In the genomic region with DNA sequence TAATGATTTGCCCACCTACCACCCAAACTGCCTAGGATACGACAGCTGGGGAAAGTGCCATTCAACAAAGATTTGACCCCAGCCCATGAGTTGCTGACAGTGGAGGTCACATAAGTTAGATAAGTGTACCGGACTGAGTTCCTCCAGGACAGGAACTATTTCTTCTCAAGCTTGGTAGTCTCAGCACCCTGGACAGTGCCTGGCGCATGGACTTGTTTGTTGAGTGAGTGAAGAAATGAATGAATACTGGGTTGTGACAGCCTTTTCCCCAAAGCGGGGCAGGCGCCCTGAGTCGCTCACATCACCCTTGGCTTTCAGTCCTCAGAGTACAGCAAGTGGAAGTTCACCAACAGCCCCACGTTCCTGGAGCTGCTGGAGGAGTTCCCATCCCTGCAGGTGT, we compare ENCODE assay signal across 8 cellular contexts.
DNase-seq lines count a peak whose midpoint lies in the region; TF ChIP-seq lines count a peak whose summit lies in the region.
"Not testable (repeated sequence)": the region's sequence is repeated elsewhere in the genome, so short reads cannot be mapped to it uniquely, and the experiment has no call there.

No MANE protein-coding gene starts in this region.

- not testable (repeated sequence) for H3K9me3 ChIP-seq in mammary epithelial cell (replicated peaks; ENCODE audit: insufficient read depth, low read length)

- BruUV-seq in mammary epithelial cell (replicated peaks; lab: Mats Ljungman, UMichigan): not testable (repeated sequence)

- not testable (repeated sequence) for H2AFZ ChIP-seq in mammary epithelial cell (ENCODE audit: low read depth, low read length)

- H4K20me1 ChIP-seq in mammary epithelial cell (ENCODE audit: insufficient read depth, low read length): not testable (repeated sequence)

- CTCF ChIA-PET in mammary epithelial cell (lab: Charles Lee; ENCODE audit: low non-redundant PET): not testable (repeated sequence)

- intact Hi-C loops in mammary epithelial cell (cut with micrococcal nuclease): not testable (repeated sequence)

- in situ Hi-C loops in mammary epithelial cell (cut with MboI; ENCODE audit: low sequenced_read_pairs in 2 of 2): not testable (repeated sequence)

- H3K9ac ChIP-seq in mammary epithelial cell (ENCODE audit: insufficient read depth, low read length): not testable (repeated sequence)

- not testable (repeated sequence) for H3K36me3 ChIP-seq in mammary epithelial cell (ENCODE audit: insufficient read depth, low read length)

- not testable (repeated sequence) for TF ChIP-seq CTCF in mammary epithelial cell (conservative IDR thresholded peaks at IDR 0.05 in 1 of 2, IDR thresholded peaks at IDR 0.05 in 1 of 2; ENCODE audit: extremely low read depth in 1 of 2, insufficient read depth in 1 of 2, low read depth in 1 of 2, low read length in 2 of 2); fibroblast of the aortic adventitia (IDR thresholded peaks at IDR 0.05; ENCODE audit: insufficient read depth, low read length)

- dilution Hi-C loops in mammary epithelial cell (cut with HindIII; ENCODE audit: low sequenced_read_pairs): not testable (repeated sequence)

- WGBS in mammary epithelial cell (ENCODE audit: low coverage, missing lambda C conversion rate): 29% methylated on average over 6 of the region's 7 CpGs

- not testable (repeated sequence) for H3K79me2 ChIP-seq in mammary epithelial cell (ENCODE audit: insufficient read depth, low read length)

- DNase-seq in Daoy (ENCODE audit: low read depth) (peak; percentile 39), OCI-M1 (lab: John Stamatoyannopoulos, UW) (peak; percentile 21), mammary epithelial cell (peak; percentile 34), fibroblast of the aortic adventitia (ENCODE audit: low read depth) (peak; percentile 20), lung microvascular endothelial cell (ENCODE audit: low read depth in 2 of 2) (peak; percentile 20 to 57), stromal cell of bone marrow (ENCODE audit: low read depth) (peak; percentile 5)
- peak; percentile 30 for DNase-seq in Jurkat, Clone E6-1 (ENCODE audit: low read depth, low spot score)
- DNase-seq in activated CD4-positive, alpha-beta T cell treated with anti-CD3 and anti-CD28 coated beads, Interleukin-2, amount 50 U/mL, for 48 hours: peak; percentile 13 to 24

- H3K4me2 ChIP-seq in mammary epithelial cell (ENCODE audit: insufficient read depth, low read depth, low read length): not testable (repeated sequence)

- not testable (repeated sequence) for H3K4me1 ChIP-seq in mammary epithelial cell (ENCODE audit: insufficient read depth, low read length)

- not testable (repeated sequence) for H3K27me3 ChIP-seq in mammary epithelial cell (ENCODE audit: insufficient read depth, low read length)

- not testable (repeated sequence) for H3K4me3 ChIP-seq in Jurkat, Clone E6-1 (ENCODE audit: low read length); mammary epithelial cell (replicated peaks in 1 of 3; ENCODE audit: insufficient read depth in 1 of 3, low read depth in 2 of 3, low read length in 3 of 3); fibroblast of the aortic adventitia (ENCODE audit: low read depth, low read length)

- H3K27ac ChIP-seq in mammary epithelial cell (ENCODE audit: insufficient read depth, low read depth, low read length): not testable (repeated sequence)
